8 cellular contexts compared by ENCODE assay signal in the genomic region with DNA sequence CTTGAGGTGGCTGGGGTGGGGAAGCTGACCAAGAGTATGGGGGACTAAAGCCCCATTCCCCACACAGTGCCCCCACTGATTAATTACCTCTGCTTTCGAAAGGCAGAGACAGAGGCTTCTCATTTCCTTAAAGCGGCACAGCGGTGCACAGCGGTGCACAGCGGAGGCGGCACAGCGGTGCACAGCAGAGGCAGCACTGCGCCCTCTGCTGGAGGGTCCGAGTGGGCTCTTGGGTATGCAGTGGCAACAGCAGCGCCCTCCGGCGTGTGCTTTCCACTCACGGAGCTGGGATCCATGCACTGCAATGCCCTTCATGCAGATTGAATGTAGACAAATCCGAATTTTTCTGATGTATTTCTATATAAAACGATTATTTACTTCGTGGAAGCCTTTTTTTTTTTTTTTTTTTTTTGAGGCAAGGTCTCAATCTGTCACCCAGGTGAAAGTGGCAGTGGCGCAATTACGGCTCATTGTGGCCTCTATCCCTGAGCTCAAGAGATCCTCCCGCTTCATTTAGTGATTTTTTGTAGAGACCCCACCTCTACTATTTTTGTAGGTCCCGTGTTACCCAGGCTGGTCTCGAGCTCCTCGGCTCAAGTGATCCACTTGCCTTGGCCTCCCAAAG. TPM values are rescaled to one million over a fixed set of nuclear protein-coding genes. Genes with fewer than 3 reads are reported as not detected.
DNase-seq lines count a peak whose midpoint lies in the region; ATAC-seq and TF ChIP-seq lines count a peak whose summit lies in the region.

No MANE protein-coding gene starts in this region.

- POLR2A ChIA-PET in activated B cell treated with CpG ODN at 0.5 μM for 24 hours (lab: Charles Lee): interaction anchor here (0.6 kb wide), 1 partner anchor 19 kb away, joined by 4 read pairs; the partner anchor contains the start of gene PRPS2

- TF ChIP-seq CTCF in Calu3 (IDR thresholded peaks at IDR 0.05; ENCODE audit: unreplicated experiment) (peak; percentile 88), activated B cell treated with CpG ODN at 0.5 μM for 24 hours (IDR thresholded peaks at IDR 0.05) (no peak)

- ATAC-seq in GM19468 (IDR thresholded peaks at IDR 0.05; ENCODE audit: extremely low read depth, unreplicated experiment) (peak; percentile 87), HG03558 (IDR thresholded peaks at IDR 0.05; ENCODE audit: extremely low read depth, unreplicated experiment) (peak; percentile 96), activated B cell treated with CpG ODN at 0.5 μM for 24 hours (ENCODE audit: low read depth) (peak; percentile 100)

- DNase-seq in Calu3 (peak; percentile 79), activated B cell treated with CpG ODN at 0.5 μM for 24 hours (peak; percentile 53), lung microvascular endothelial cell (ENCODE audit: low read depth in 2 of 2) (peak; percentile 59 to 71), DMS79 treated with DMSO at 0.1 percent for 48 hours (lab: John Stamatoyannopoulos, UW) (no peak)
- DNase-seq in central memory CD4-positive, alpha-beta T cell: peak; percentile 53
- peak; percentile 41 to 42 for DNase-seq in stimulated activated CD8-positive, alpha-beta memory T cell treated with anti-CD3 and anti-CD28 coated beads, Interleukin-7, amount 100 ng/mL, for 48 hours (ENCODE audit: extremely low read depth in 1 of 2, low read depth in 1 of 2)

- CTCF ChIA-PET in Calu3 (lab: Charles Lee): interaction anchor here (0.6 to 1.9 kb wide), 9 partner anchors 8 to 1032 kb away, joined by 3 to 17 read pairs (median 5); partner anchors contain the start of gene PRPS2
- CTCF ChIA-PET in activated B cell treated with CpG ODN at 0.5 μM for 24 hours (lab: Charles Lee): interaction anchor here (0.6 to 3.6 kb wide), 6 partner anchors 9 to 71 kb away, joined by 3 to 12 read pairs (median 5); partner anchors contain the start of gene PRPS2

- no peaks in the 10 kb centered on the region for H3K4me1 Mint-ChIP-seq in Calu3 (ENCODE audit: low read depth, unreplicated experiment)
- peaks cover 9% of the 10 kb centered on the region for H3K4me1 Mint-ChIP-seq in activated B cell treated with CpG ODN at 0.5 μM for 24 hours

- intact Hi-C loops in Calu3 (cut with micrococcal nuclease; ENCODE audit: unreplicated experiment) (loop anchor here (10.0 kb wide), 2 partner anchors 277 to 687 kb away; no protein-coding TSS in a partner anchor), activated B cell treated with CpG ODN at 0.5 μM for 24 hours (cut with micrococcal nuclease) (loop anchor here (1.0 to 10.0 kb wide), 6 partner anchors 69 to 1627 kb away; no protein-coding TSS in a partner anchor)

- H3K4me3 Mint-ChIP-seq in Calu3 (ENCODE audit: low read depth, unreplicated experiment) (peak overlapping the region; percentile 31), activated B cell treated with CpG ODN at 0.5 μM for 24 hours (no peak overlapping the region)

- no TSS peak for BruUV-seq in Calu3 (replicated peaks; lab: Mats Ljungman, UMichigan)

- H3K36me3 Mint-ChIP-seq in Calu3 (ENCODE audit: insufficient read depth, unreplicated experiment) (no peaks in the 10 kb centered on the region), activated B cell treated with CpG ODN at 0.5 μM for 24 hours (ENCODE audit: low read depth) (no peaks in the 10 kb centered on the region)

- peaks cover 12% of the 10 kb centered on the region for H3K27me3 Mint-ChIP-seq in Calu3 (ENCODE audit: unreplicated experiment)
- H3K27me3 Mint-ChIP-seq in activated B cell treated with CpG ODN at 0.5 μM for 24 hours: no peaks in the 10 kb centered on the region

- H3K27ac Mint-ChIP-seq in Calu3 (ENCODE audit: unreplicated experiment) (no peak overlapping the region), activated B cell treated with CpG ODN at 0.5 μM for 24 hours (no peak overlapping the region)

- H3K9me3 Mint-ChIP-seq in Calu3 (ENCODE audit: low read depth, unreplicated experiment) (no peaks in the 10 kb centered on the region), activated B cell treated with CpG ODN at 0.5 μM for 24 hours (no peaks in the 10 kb centered on the region)

RNA-seq across cellular contexts. Expression of gene PRPS2, which starts 19.7 kb away (rescaled TPM):
- total RNA-seq in Calu3 (2022) (95.9 and 102 TPM in 2 replicates), activated B cell treated with CpG ODN at 0.5 μM for 24 hours (33.9 and 37.7 TPM in 2 replicates), lung microvascular endothelial cell (9.9 and 12.6 TPM in 2 replicates)
